In the genomic region with DNA sequence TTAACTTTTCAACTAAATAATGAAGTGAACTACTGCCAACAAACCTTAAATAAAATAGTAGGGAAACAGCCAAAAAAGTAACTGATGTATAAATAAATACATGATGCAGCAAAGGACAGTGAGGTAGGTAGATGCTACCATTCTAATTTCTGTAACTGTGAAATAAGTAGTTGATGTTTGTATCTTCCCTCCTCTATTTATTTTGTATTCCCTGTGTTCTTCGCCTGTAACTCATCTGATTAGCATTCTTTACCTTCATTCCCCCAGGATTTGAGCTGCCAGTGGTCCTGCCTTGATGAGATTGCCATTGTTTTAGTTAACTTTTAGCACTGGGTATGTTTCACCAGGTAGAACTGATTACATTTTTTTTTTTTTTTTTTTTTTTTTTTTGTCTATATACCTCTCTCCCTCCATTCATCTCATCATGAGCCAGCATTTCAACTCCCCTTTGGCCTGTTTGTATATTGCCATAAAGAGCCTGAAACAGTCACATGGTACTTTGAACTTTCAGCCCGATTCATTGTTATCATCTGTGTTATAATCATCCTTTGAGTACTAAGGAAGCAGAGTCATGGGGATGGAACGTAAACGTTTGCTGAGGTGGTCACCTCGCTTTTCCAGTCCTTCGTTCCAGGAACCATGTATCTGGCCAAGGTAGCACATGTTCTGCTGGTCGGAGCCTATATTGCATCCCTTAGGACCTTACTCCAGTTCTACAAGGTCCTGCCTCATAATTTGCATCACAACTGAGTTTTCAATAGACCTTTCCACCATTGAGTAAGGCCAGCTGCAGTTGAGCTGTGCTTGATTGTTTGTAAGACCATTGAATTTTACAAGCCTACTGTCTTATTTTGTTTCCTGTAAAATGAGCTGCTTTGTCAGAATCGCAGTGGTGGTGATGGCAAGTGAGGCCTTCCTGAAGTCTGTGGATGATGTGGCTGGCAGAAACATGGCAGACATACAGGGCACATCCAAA, we compare ENCODE assay signal across 1 cellular context.
TF ChIP-seq lines count a peak whose summit lies in the region.

No MANE protein-coding gene starts in this region.

TF ChIP-seq in HepG2, 621 proteins besides CTCF, POLR2A, EP300 and RAD21 (continued from another document and continues in another):
- TF ChIP-seq, protein P1, sequence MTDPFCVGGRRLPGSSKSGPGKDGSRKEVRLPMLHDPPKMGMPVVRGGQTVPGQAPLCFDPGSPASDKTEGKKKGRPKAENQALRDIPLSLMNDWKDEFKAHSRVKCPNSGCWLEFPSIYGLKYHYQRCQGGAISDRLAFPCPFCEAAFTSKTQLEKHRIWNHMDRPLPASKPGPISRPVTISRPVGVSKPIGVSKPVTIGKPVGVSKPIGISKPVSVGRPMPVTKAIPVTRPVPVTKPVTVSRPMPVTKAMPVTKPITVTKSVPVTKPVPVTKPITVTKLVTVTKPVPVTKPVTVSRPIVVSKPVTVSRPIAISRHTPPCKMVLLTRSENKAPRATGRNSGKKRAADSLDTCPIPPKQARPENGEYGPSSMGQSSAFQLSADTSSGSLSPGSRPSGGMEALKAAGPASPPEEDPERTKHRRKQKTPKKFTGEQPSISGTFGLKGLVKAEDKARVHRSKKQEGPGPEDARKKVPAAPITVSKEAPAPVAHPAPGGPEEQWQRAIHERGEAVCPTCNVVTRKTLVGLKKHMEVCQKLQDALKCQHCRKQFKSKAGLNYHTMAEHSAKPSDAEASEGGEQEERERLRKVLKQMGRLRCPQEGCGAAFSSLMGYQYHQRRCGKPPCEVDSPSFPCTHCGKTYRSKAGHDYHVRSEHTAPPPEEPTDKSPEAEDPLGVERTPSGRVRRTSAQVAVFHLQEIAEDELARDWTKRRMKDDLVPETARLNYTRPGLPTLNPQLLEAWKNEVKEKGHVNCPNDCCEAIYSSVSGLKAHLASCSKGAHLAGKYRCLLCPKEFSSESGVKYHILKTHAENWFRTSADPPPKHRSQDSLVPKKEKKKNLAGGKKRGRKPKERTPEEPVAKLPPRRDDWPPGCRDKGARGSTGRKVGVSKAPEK (CRISPR knock-in tag; IDR thresholded peaks at IDR 0.05; ENCODE audit: borderline replicate concordance): no peak
- TF ChIP-seq MIER2 (CRISPR knock-in tag; IDR thresholded peaks at IDR 0.05): peak; percentile 67
- TF ChIP-seq, protein P2, sequence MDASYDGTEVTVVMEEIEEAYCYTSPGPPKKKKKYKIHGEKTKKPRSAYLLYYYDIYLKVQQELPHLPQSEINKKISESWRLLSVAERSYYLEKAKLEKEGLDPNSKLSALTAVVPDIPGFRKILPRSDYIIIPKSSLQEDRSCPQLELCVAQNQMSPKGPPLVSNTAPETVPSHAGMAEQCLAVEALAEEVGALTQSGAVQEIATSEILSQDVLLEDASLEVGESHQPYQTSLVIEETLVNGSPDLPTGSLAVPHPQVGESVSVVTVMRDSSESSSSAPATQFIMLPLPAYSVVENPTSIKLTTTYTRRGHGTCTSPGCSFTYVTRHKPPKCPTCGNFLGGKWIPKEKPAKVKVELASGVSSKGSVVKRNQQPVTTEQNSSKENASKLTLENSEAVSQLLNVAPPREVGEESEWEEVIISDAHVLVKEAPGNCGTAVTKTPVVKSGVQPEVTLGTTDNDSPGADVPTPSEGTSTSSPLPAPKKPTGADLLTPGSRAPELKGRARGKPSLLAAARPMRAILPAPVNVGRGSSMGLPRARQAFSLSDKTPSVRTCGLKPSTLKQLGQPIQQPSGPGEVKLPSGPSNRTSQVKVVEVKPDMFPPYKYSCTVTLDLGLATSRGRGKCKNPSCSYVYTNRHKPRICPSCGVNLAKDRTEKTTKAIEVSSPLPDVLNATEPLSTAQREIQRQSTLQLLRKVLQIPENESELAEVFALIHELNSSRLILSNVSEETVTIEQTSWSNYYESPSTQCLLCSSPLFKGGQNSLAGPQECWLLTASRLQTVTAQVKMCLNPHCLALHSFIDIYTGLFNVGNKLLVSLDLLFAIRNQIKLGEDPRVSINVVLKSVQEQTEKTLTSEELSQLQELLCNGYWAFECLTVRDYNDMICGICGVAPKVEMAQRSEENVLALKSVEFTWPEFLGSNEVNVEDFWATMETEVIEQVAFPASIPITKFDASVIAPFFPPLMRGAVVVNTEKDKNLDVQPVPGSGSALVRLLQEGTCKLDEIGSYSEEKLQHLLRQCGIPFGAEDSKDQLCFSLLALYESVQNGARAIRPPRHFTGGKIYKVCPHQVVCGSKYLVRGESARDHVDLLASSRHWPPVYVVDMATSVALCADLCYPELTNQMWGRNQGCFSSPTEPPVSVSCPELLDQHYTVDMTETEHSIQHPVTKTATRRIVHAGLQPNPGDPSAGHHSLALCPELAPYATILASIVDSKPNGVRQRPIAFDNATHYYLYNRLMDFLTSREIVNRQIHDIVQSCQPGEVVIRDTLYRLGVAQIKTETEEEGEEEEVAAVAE (CRISPR knock-in tag; IDR thresholded peaks at IDR 0.05; ENCODE audit: borderline replicate concordance): peak; percentile 81; the same call in 1 of the 2 replicates
- TF ChIP-seq KAT7 (CRISPR knock-in tag; IDR thresholded peaks at IDR 0.05; ENCODE audit: borderline replicate concordance): no peak; the same call in 1 of the 2 replicates
- TF ChIP-seq KDM1A (CRISPR knock-in tag; IDR thresholded peaks at IDR 0.05): 0 out of 2 replicates have a peak, but pooled peaks have one; percentile 62
- TF ChIP-seq ZNF605 (CRISPR knock-in tag; IDR thresholded peaks at IDR 0.05): no peak
- no peak; the same call in 1 of the 2 replicates for TF ChIP-seq KMT2B (CRISPR knock-in tag; IDR thresholded peaks at IDR 0.05)
- peak; percentile 70; the same call in 1 of the 2 replicates for TF ChIP-seq ZMYM2 (CRISPR knock-in tag; IDR thresholded peaks at IDR 0.05)
- 0 out of 2 replicates have a peak, but pooled peaks have one; percentile 60 for TF ChIP-seq ZSCAN30 (CRISPR knock-in tag; IDR thresholded peaks at IDR 0.05)
- peak; percentile 70 for TF ChIP-seq POGZ (CRISPR knock-in tag; IDR thresholded peaks at IDR 0.05)
- TF ChIP-seq, protein P3, sequence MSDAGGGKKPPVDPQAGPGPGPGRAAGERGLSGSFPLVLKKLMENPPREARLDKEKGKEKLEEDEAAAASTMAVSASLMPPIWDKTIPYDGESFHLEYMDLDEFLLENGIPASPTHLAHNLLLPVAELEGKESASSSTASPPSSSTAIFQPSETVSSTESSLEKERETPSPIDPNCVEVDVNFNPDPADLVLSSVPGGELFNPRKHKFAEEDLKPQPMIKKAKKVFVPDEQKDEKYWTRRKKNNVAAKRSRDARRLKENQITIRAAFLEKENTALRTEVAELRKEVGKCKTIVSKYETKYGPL (CRISPR knock-in tag; IDR thresholded peaks at IDR 0.05): no peak
- TF ChIP-seq ZNF143 (CRISPR knock-in tag; IDR thresholded peaks at IDR 0.05): no peak
- TF ChIP-seq, protein P4, sequence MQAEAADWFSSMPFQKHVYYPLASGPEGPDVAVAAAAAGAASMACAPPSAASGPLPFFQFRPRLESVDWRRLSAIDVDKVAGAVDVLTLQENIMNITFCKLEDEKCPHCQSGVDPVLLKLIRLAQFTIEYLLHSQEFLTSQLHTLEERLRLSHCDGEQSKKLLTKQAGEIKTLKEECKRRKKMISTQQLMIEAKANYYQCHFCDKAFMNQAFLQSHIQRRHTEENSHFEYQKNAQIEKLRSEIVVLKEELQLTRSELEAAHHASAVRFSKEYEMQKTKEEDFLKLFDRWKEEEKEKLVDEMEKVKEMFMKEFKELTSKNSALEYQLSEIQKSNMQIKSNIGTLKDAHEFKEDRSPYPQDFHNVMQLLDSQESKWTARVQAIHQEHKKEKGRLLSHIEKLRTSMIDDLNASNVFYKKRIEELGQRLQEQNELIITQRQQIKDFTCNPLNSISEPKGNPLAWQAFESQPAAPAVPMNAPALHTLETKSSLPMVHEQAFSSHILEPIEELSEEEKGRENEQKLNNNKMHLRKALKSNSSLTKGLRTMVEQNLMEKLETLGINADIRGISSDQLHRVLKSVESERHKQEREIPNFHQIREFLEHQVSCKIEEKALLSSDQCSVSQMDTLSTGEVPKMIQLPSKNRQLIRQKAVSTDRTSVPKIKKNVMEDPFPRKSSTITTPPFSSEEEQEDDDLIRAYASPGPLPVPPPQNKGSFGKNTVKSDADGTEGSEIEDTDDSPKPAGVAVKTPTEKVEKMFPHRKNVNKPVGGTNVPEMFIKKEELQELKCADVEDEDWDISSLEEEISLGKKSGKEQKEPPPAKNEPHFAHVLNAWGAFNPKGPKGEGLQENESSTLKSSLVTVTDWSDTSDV (CRISPR knock-in tag; IDR thresholded peaks at IDR 0.05): no peak
- peak; percentile 93 for TF ChIP-seq GATAD2A (CRISPR knock-in tag; IDR thresholded peaks at IDR 0.05)
- TF ChIP-seq, protein P5, sequence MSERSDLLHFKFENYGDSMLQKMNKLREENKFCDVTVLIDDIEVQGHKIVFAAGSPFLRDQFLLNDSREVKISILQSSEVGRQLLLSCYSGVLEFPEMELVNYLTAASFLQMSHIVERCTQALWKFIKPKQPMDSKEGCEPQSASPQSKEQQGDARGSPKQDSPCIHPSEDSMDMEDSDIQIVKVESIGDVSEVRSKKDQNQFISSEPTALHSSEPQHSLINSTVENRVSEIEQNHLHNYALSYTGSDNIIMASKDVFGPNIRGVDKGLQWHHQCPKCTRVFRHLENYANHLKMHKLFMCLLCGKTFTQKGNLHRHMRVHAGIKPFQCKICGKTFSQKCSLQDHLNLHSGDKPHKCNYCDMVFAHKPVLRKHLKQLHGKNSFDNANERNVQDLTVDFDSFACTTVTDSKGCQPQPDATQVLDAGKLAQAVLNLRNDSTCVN (CRISPR knock-in tag; IDR thresholded peaks at IDR 0.05; ENCODE audit: borderline replicate concordance): peak; percentile 68; the same call in 1 of the 2 replicates
- no peak for TF ChIP-seq PCBP1 (IDR thresholded peaks at IDR 0.05; ENCODE audit: borderline replicate concordance, low read depth, low read length)
- TF ChIP-seq, protein P6, sequence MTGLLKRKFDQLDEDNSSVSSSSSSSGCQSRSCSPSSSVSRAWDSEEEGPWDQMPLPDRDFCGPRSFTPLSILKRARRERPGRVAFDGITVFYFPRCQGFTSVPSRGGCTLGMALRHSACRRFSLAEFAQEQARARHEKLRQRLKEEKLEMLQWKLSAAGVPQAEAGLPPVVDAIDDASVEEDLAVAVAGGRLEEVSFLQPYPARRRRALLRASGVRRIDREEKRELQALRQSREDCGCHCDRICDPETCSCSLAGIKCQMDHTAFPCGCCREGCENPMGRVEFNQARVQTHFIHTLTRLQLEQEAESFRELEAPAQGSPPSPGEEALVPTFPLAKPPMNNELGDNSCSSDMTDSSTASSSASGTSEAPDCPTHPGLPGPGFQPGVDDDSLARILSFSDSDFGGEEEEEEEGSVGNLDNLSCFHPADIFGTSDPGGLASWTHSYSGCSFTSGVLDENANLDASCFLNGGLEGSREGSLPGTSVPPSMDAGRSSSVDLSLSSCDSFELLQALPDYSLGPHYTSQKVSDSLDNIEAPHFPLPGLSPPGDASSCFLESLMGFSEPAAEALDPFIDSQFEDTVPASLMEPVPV (CRISPR knock-in tag; IDR thresholded peaks at IDR 0.05): no peak
- no peak for TF ChIP-seq HIVEP1 (CRISPR knock-in tag; IDR thresholded peaks at IDR 0.05)
- 0 out of 2 replicates have a peak, but pooled peaks have one; percentile 28 for TF ChIP-seq KLF9 (CRISPR knock-in tag; IDR thresholded peaks at IDR 0.05; ENCODE audit: low read depth)
- TF ChIP-seq ZNF616 (CRISPR knock-in tag; IDR thresholded peaks at IDR 0.05; ENCODE audit: low read depth): no peak; the same call in 1 of the 2 replicates
- no peak; the same call in 1 of the 2 replicates for TF ChIP-seq KDM3A (CRISPR knock-in tag; IDR thresholded peaks at IDR 0.05; ENCODE audit: low read depth)
- TF ChIP-seq ZNF569 (CRISPR knock-in tag; IDR thresholded peaks at IDR 0.05; ENCODE audit: borderline replicate concordance): peak; percentile 53; the same call in 1 of the 2 replicates
- no peak for TF ChIP-seq ZNF557 (CRISPR knock-in tag; IDR thresholded peaks at IDR 0.05)
- TF ChIP-seq ZNF207 (IDR thresholded peaks at IDR 0.05; ENCODE audit: borderline replicate concordance): no peak
- TF ChIP-seq SMC3 (IDR thresholded peaks at IDR 0.05; ENCODE audit: low read length): peak; percentile 15; the same call in 1 of the 2 replicates
- no peak for TF ChIP-seq SNRNP70 (IDR thresholded peaks at IDR 0.05; ENCODE audit: low read depth, low read length)
- peak; percentile 68; the same call in 1 of the 2 replicates for TF ChIP-seq RXRA (CRISPR knock-in tag; IDR thresholded peaks at IDR 0.05)
- peak; percentile 83 for TF ChIP-seq JUNB (CRISPR knock-in tag; IDR thresholded peaks at IDR 0.05; ENCODE audit: borderline replicate concordance)
- no peak for TF ChIP-seq HDAC6 (IDR thresholded peaks at IDR 0.05; ENCODE audit: low read depth, low read length)
- TF ChIP-seq HDAC2 (CRISPR knock-in tag; IDR thresholded peaks at IDR 0.05): peak; percentile 90; the same call in 1 of the 2 replicates
- no peak for TF ChIP-seq EED (CRISPR knock-in tag; IDR thresholded peaks at IDR 0.05)
- TF ChIP-seq THAP11 (CRISPR knock-in tag; IDR thresholded peaks at IDR 0.05): no peak
- TF ChIP-seq ZSCAN29 (CRISPR knock-in tag; conservative IDR thresholded peaks at IDR 0.05): 0 out of 2 replicates have a peak, but pooled peaks have one; percentile 10
- peak; percentile 68 for TF ChIP-seq HMG20A (CRISPR knock-in tag; IDR thresholded peaks at IDR 0.05; ENCODE audit: borderline replicate concordance)
- TF ChIP-seq ZKSCAN8 (CRISPR knock-in tag; IDR thresholded peaks at IDR 0.05; ENCODE audit: borderline replicate concordance): 0 out of 2 replicates have a peak, but pooled peaks have one; percentile 80
- no peak for TF ChIP-seq PAWR (CRISPR knock-in tag; IDR thresholded peaks at IDR 0.05; ENCODE audit: borderline replicate concordance)
- TF ChIP-seq STAT5B (CRISPR knock-in tag; IDR thresholded peaks at IDR 0.05): peak; percentile 62; the same call in 1 of the 2 replicates
- TF ChIP-seq, protein P7, sequence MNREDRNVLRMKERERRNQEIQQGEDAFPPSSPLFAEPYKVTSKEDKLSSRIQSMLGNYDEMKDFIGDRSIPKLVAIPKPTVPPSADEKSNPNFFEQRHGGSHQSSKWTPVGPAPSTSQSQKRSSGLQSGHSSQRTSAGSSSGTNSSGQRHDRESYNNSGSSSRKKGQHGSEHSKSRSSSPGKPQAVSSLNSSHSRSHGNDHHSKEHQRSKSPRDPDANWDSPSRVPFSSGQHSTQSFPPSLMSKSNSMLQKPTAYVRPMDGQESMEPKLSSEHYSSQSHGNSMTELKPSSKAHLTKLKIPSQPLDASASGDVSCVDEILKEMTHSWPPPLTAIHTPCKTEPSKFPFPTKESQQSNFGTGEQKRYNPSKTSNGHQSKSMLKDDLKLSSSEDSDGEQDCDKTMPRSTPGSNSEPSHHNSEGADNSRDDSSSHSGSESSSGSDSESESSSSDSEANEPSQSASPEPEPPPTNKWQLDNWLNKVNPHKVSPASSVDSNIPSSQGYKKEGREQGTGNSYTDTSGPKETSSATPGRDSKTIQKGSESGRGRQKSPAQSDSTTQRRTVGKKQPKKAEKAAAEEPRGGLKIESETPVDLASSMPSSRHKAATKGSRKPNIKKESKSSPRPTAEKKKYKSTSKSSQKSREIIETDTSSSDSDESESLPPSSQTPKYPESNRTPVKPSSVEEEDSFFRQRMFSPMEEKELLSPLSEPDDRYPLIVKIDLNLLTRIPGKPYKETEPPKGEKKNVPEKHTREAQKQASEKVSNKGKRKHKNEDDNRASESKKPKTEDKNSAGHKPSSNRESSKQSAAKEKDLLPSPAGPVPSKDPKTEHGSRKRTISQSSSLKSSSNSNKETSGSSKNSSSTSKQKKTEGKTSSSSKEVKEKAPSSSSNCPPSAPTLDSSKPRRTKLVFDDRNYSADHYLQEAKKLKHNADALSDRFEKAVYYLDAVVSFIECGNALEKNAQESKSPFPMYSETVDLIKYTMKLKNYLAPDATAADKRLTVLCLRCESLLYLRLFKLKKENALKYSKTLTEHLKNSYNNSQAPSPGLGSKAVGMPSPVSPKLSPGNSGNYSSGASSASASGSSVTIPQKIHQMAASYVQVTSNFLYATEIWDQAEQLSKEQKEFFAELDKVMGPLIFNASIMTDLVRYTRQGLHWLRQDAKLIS (CRISPR knock-in tag; IDR thresholded peaks at IDR 0.05): no peak; the same call in none of the 2 replicates
- no peak for TF ChIP-seq PHF20 (CRISPR knock-in tag; IDR thresholded peaks at IDR 0.05)
- no peak; the same call in 1 of the 2 replicates for TF ChIP-seq ZBTB20 (CRISPR knock-in tag; IDR thresholded peaks at IDR 0.05; ENCODE audit: borderline replicate concordance, low read depth)
- no peak; the same call in 1 of the 2 replicates for TF ChIP-seq ZSCAN21 (CRISPR knock-in tag; IDR thresholded peaks at IDR 0.05; ENCODE audit: borderline replicate concordance)
